Comparison of ENCODE assay signal across 1 cellular context in genomic region chr12:106288510-106289195, GRCh38.
TF ChIP-seq lines count a peak whose summit lies in the region.

No MANE protein-coding gene starts in this region.

TF ChIP-seq in K562, 482 proteins besides CTCF, POLR2A, EP300 and RAD21 (continued from another document):
- no peak for TF ChIP-seq ZFP91 (CRISPR knock-in tag; IDR thresholded peaks at IDR 0.05)
- TF ChIP-seq ESRRA (IDR thresholded peaks at IDR 0.05; ENCODE audit: borderline replicate concordance, low read depth), result no peak
- no peak for TF ChIP-seq LARP7 (IDR thresholded peaks at IDR 0.05)
- TF ChIP-seq ZNF121 (CRISPR knock-in tag; conservative IDR thresholded peaks at IDR 0.05), result no peak
- TF ChIP-seq MITF (IDR thresholded peaks at IDR 0.05), result no peak
- no peak for TF ChIP-seq STAT5A (IDR thresholded peaks at IDR 0.05; ENCODE audit: borderline replicate concordance, low read length)
- TF ChIP-seq RBBP5 (IDR thresholded peaks at IDR 0.05; ENCODE audit: borderline replicate concordance, insufficient read depth, low read length, poor library complexity, severe bottlenecking), result no peak
- no peak for TF ChIP-seq ZNF507 (tag; conservative IDR thresholded peaks at IDR 0.05)
- no peak for TF ChIP-seq E2F1 (CRISPR knock-in tag; IDR thresholded peaks at IDR 0.05)
- TF ChIP-seq SNIP1 (IDR thresholded peaks at IDR 0.05; ENCODE audit: low read depth), result no peak
- TF ChIP-seq HMG20B (CRISPR knock-in tag; IDR thresholded peaks at IDR 0.05), result no peak
- no peak for TF ChIP-seq MLLT1 (IDR thresholded peaks at IDR 0.05)
- no peak; the same call in 1 of the 2 replicates for TF ChIP-seq ZNF766 (CRISPR knock-in tag; conservative IDR thresholded peaks at IDR 0.05)
- TF ChIP-seq FOXO4 (CRISPR knock-in tag; IDR thresholded peaks at IDR 0.05), result no peak
- no peak for TF ChIP-seq CREB1 (IDR thresholded peaks at IDR 0.05)
- peak; percentile 22; the same call in 1 of the 2 replicates for TF ChIP-seq CREB1 (CRISPR knock-in tag; IDR thresholded peaks at IDR 0.05)
- TF ChIP-seq ZNF655 (CRISPR knock-in tag; IDR thresholded peaks at IDR 0.05), result no peak
- peak; percentile 60; the same call in 1 of the 2 replicates for TF ChIP-seq DDX20 (tag; IDR thresholded peaks at IDR 0.05; ENCODE audit: low read depth)
- TF ChIP-seq TCF3 (CRISPR knock-in tag; IDR thresholded peaks at IDR 0.05), result peak; percentile 67
- no peak; the same call in none of the 2 replicates for TF ChIP-seq DMBX1 (CRISPR knock-in tag; IDR thresholded peaks at IDR 0.05; ENCODE audit: borderline replicate concordance)
- TF ChIP-seq KDM2B (CRISPR knock-in tag; IDR thresholded peaks at IDR 0.05), result no peak
- TF ChIP-seq ZC3H8 (IDR thresholded peaks at IDR 0.05), result no peak
- no peak for TF ChIP-seq KHSRP (IDR thresholded peaks at IDR 0.05)
- no peak for TF ChIP-seq ZNF280A (IDR thresholded peaks at IDR 0.05; ENCODE audit: low read depth, partially characterized antibody)
- no peak for TF ChIP-seq WHSC1 (IDR thresholded peaks at IDR 0.05; ENCODE audit: low read length)
- TF ChIP-seq NR0B1 (IDR thresholded peaks at IDR 0.05; ENCODE audit: partially characterized antibody), result no peak
- no peak for TF ChIP-seq OTX1 (CRISPR knock-in tag; IDR thresholded peaks at IDR 0.05)
- no peak for TF ChIP-seq SP1 (CRISPR knock-in tag; IDR thresholded peaks at IDR 0.05)
- peak; percentile 63; the same call in 1 of the 2 replicates for TF ChIP-seq MYC (IDR thresholded peaks at IDR 0.05; ENCODE audit: low read depth, low read length)
- no peak for TF ChIP-seq MYC (CRISPR knock-in tag; IDR thresholded peaks at IDR 0.05; ENCODE audit: borderline replicate concordance, low read depth)
- TF ChIP-seq NCOR1 (IDR thresholded peaks at IDR 0.05), result peak; percentile 34; the same call in 1 of the 2 replicates
- no peak for TF ChIP-seq POU5F1 (IDR thresholded peaks at IDR 0.05; ENCODE audit: borderline replicate concordance, low read depth, low read length, partially characterized antibody)
- TF ChIP-seq PYGO2 (tag; IDR thresholded peaks at IDR 0.05), result no peak
- no peak for TF ChIP-seq MCM7 (IDR thresholded peaks at IDR 0.05)
- TF ChIP-seq HDAC1 (IDR thresholded peaks at IDR 0.05), result no peak
- TF ChIP-seq NCOA4 (IDR thresholded peaks at IDR 0.05; ENCODE audit: partially characterized antibody), result no peak
- TF ChIP-seq ZBTB8A (IDR thresholded peaks at IDR 0.05; ENCODE audit: partially characterized antibody), result no peak
- TF ChIP-seq CREM (IDR thresholded peaks at IDR 0.05; ENCODE audit: low read depth), result 0 out of 2 replicates have a peak, but pooled peaks have one; percentile 19
- TF ChIP-seq CTBP1 (IDR thresholded peaks at IDR 0.05; ENCODE audit: borderline replicate concordance), result 0 out of 2 replicates have a peak, but pooled peaks have one; percentile 14
- peak; percentile 50; the same call in 1 of the 2 replicates for TF ChIP-seq PTTG1 (tag; IDR thresholded peaks at IDR 0.05; ENCODE audit: low read depth)
- peak; percentile 69 for TF ChIP-seq ZSCAN32 (CRISPR knock-in tag; IDR thresholded peaks at IDR 0.05)
- TF ChIP-seq GATAD2B (IDR thresholded peaks at IDR 0.05; ENCODE audit: borderline replicate concordance), result no peak
- no peak for TF ChIP-seq ATF1 (CRISPR knock-in tag; IDR thresholded peaks at IDR 0.05)
- 0 out of 2 replicates have a peak, but pooled peaks have one; percentile 11 for TF ChIP-seq ATF1 (tag; IDR thresholded peaks at IDR 0.05)
